ENCODE assay signal across 1 cellular context in the genomic region with DNA sequence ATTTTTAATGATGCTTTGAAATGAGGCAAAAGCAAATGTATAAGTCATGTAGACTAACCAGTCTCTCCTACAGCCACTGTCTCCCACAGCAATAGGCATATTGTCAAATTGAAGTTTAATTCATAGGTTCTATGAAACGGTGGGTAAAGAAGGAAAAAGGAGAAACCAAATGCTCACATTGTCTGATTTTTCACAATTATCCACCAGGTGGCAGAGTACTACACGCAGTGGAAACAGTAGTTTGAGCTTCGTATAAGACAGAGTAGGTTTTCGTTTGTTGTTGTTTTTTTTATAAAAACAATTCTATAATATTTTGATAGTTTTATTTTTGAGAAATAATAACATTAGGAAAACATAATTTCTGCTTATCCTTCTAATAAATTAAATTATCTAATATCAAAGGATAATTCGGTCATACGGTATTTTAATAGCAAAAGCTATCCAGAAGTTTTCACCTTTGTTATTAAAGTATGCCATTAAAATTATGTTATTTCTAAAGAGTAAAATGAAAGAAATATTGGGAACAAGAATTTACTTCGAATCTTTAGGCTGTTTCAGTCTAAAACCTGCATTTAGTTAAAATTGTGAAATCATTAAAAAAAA.
TF ChIP-seq lines count a peak whose summit lies in the region.

No MANE protein-coding gene starts in this region.

TF ChIP-seq in HepG2, 621 proteins besides CTCF, POLR2A, EP300 and RAD21 (continued from another document):
- TF ChIP-seq ZNF280D (CRISPR knock-in tag; IDR thresholded peaks at IDR 0.05): no peak
- TF ChIP-seq RNF2 (conservative IDR thresholded peaks at IDR 0.05; ENCODE audit: low read depth): no peak
TF ChIP-seq in HepG2: peak in this region for 2.
